Comparison of ENCODE assay signal across 16 cellular contexts in the genomic region with DNA sequence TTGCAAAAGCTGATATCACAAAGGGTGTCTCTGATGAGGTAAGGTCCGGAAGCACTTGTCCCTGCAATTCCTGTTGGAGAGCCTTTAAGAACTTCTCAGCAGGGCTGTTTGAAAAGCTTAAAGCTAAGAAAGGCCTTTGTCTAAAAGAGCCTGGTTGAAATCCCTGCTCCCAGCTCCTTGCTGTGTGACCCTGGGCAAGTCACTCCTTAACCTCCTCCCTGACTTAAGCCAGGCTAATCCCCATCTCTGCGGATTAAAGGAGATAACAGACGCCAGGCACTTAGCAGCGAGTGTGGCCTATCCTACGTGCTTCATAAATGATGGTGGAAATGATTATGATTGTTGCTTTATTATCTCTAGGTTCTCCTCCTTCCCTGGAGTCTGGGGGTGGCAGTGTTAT.
DNase-seq lines count a peak whose midpoint lies in the region; ATAC-seq and TF ChIP-seq lines count a peak whose summit lies in the region.
"Had no signal": no experiment of that assay in that cellular context is flagged by ENCODE, and none has a peak within 500 bp of the region (broad histone marks: within the 10 kb centered on the region; RNA-seq: fewer than 3 reads in every experiment).

No MANE protein-coding gene starts in this region.

- no peak overlapping the region for H3T11ph ChIP-seq in H9 (ENCODE audit: low read length)

- no peaks in the 10 kb centered on the region for H3K36me3 Mint-ChIP-seq in H9 (ENCODE audit: insufficient read depth in 1 of 3, low read depth in 3 of 3)
- no peaks in the 10 kb centered on the region for H3K36me3 Mint-ChIP-seq in endodermal cell (ENCODE audit: low read depth)
- H3K36me3 Mint-ChIP-seq: CD14-positive monocyte; CD4-positive, alpha-beta memory T cell had no signal

- no peak overlapping the region for H3K18ac ChIP-seq in H9 (ENCODE audit: insufficient read length, low read depth, low read length)

- H2AFZ ChIP-seq in H9 (ENCODE audit: low read length) (no peak overlapping the region), smooth muscle cell (ENCODE audit: low read depth) (no peak overlapping the region)

- TF ChIP-seq CTCF in H9 (conservative IDR thresholded peaks at IDR 0.05) (no peak), endodermal cell (conservative IDR thresholded peaks at IDR 0.05) (no peak), smooth muscle cell (IDR thresholded peaks at IDR 0.05; ENCODE audit: borderline replicate concordance, insufficient read depth, poor library complexity, severe bottlenecking) (no peak), gastrocnemius medialis (IDR thresholded peaks at IDR 0.05 in 4 of 5, conservative IDR thresholded peaks at IDR 0.05 in 1 of 5) (no peak)

- in situ Hi-C loops in gastrocnemius medialis (cut with MboI; ENCODE audit: low sequenced_read_pairs in 4 of 4): no loop called here

- H3K27ac Mint-ChIP-seq in H9 (no peak overlapping the region; a peak in 1 of 7 replicates), endodermal cell (peak overlapping the region; percentile 57)
- H3K27ac Mint-ChIP-seq: CD14-positive monocyte; CD4-positive, alpha-beta memory T cell had no signal

- H4K5ac ChIP-seq in H9 (ENCODE audit: insufficient read length, low read depth, low read length): no peak overlapping the region

- no CpG with 5 or more reads among the region's 5 CpGs for WGBS in H9 (ENCODE audit: extremely low coverage, insufficient read length, low lambda C conversion rate)
- 36 to 41% methylated on average over 1 to 5 of the region's 5 CpGs for WGBS in endodermal cell (ENCODE audit: insufficient coverage in 1 of 2, insufficient read length in 1 of 2), 2 experiments
- 35% methylated on average over 5 of the region's 5 CpGs for WGBS in smooth muscle cell (ENCODE audit: low lambda C conversion rate)

- no peaks in the 10 kb centered on the region for H3K23me2 ChIP-seq in H9 (ENCODE audit: insufficient read length, low read depth, low read length, poor library complexity, severe bottlenecking)

- no peak overlapping the region for H3K4me3 ChIP-seq in NT2/D1 (ENCODE audit: insufficient read length, low read depth)
- H3K4me3 ChIP-seq in endodermal cell (ENCODE audit: low read length): no peak overlapping the region
- H3K4me3 ChIP-seq in smooth muscle cell: no peak overlapping the region
- H3K4me3 ChIP-seq in gastrocnemius medialis: no peak overlapping the region
- H3K4me3 ChIP-seq: A549, BLaER1, GM12878 had no signal

- H3K4me1 ChIP-seq in H9 (ENCODE audit: insufficient read depth, low read length) (no peaks in the 10 kb centered on the region; the same call in 1 of the 2 replicates), NT2/D1 (ENCODE audit: insufficient read depth, insufficient read length) (peaks cover 5% of the 10 kb centered on the region), endodermal cell (ENCODE audit: control insufficient read depth, insufficient read depth, low read length) (peaks cover 5% of the 10 kb centered on the region), smooth muscle cell (ENCODE audit: low read depth) (peaks cover 2% of the 10 kb centered on the region), gastrocnemius medialis (no peaks in the 10 kb centered on the region)
- H3K4me1 ChIP-seq: A549 had no signal

- H4K20me1 ChIP-seq in H9 (ENCODE audit: control insufficient read depth, insufficient read depth, insufficient read length) (no peaks in the 10 kb centered on the region), smooth muscle cell (ENCODE audit: low read depth) (no peaks in the 10 kb centered on the region)
- H4K20me1 ChIP-seq: BLaER1 had no signal

- no peak overlapping the region for H2BK5ac ChIP-seq in H9 (ENCODE audit: insufficient read length, low read length)

- H2AK5ac ChIP-seq in H9 (ENCODE audit: insufficient read length, low read length): no peak overlapping the region

- H2BK120ac ChIP-seq in H9 (ENCODE audit: low read depth, low read length, poor library complexity, severe bottlenecking): no peak overlapping the region

- H3K9ac ChIP-seq in H9 (ENCODE audit: extremely low read depth, insufficient read length, low read length) (no peak overlapping the region), NT2/D1 (ENCODE audit: insufficient read length, low read depth) (no peak overlapping the region), endodermal cell (ENCODE audit: extremely low read depth, low read length, poor library complexity, severe bottlenecking) (no peak overlapping the region), smooth muscle cell (ENCODE audit: low read depth) (no peak overlapping the region)
- H3K9ac ChIP-seq: BLaER1 had no signal

- H3K79me1 ChIP-seq in H9 (ENCODE audit: insufficient read depth, low read depth, low read length, poor library complexity, severe bottlenecking): no peaks in the 10 kb centered on the region

- H3K4me1 Mint-ChIP-seq in H9 (peaks cover 8 to 12% of the 10 kb centered on the region in 2 experiments), endodermal cell (peaks cover 6% of the 10 kb centered on the region)
- H3K4me1 Mint-ChIP-seq: CD14-positive monocyte; CD4-positive, alpha-beta memory T cell had no signal

- ATAC-seq in gastrocnemius medialis: no peak
- ATAC-seq: A549, GM12878, HCT116 had no signal

- no peaks in the 10 kb centered on the region for H3F3A ChIP-seq in smooth muscle cell (ENCODE audit: low read depth)

- H3K14ac ChIP-seq in H9 (ENCODE audit: insufficient read depth, low read length): no peak overlapping the region

- H3K4ac ChIP-seq in H9 (ENCODE audit: low read depth, low read length): no peak overlapping the region

- H3K23ac ChIP-seq in H9 (ENCODE audit: insufficient read length, low read depth, low read length): no peak overlapping the region

- H2BK20ac ChIP-seq in H9 (ENCODE audit: low read depth, low read length, poor library complexity, severe bottlenecking): no peak overlapping the region

- H3K79me2 ChIP-seq in H9 (ENCODE audit: insufficient read depth, low read length) (no peaks in the 10 kb centered on the region), smooth muscle cell (ENCODE audit: low read depth) (no peaks in the 10 kb centered on the region)

- H3K9me3 ChIP-seq in H9 (ENCODE audit: control insufficient read depth, low read depth, low read length) (no peaks in the 10 kb centered on the region), NT2/D1 (ENCODE audit: insufficient read depth, low read length) (no peaks in the 10 kb centered on the region), endodermal cell (ENCODE audit: control insufficient read depth, low read length) (no peaks in the 10 kb centered on the region), smooth muscle cell (replicated peaks; ENCODE audit: low read depth) (no peaks in the 10 kb centered on the region), gastrocnemius medialis (no peaks in the 10 kb centered on the region)
- H3K9me3 ChIP-seq: A549, BLaER1 had no signal

- H2BK12ac ChIP-seq in H9 (ENCODE audit: insufficient read length, low read depth, low read length): no peak overlapping the region

- H3K27me3 Mint-ChIP-seq in H9 (ENCODE audit: low read depth) (peaks cover 61% of the 10 kb centered on the region), endodermal cell (ENCODE audit: insufficient read depth) (peaks cover 57% of the 10 kb centered on the region)
- H3K27me3 Mint-ChIP-seq: CD4-positive, alpha-beta memory T cell had no signal

- H3K9me3 Mint-ChIP-seq in H9 (no peaks in the 10 kb centered on the region), endodermal cell (no peaks in the 10 kb centered on the region)

- peak; percentile 78 for DNase-seq in D341Med (ENCODE audit: low spot score)
- peak; percentile 38 for DNase-seq in H9
- peak; percentile 22 for DNase-seq in NT2/D1 (ENCODE audit: low read depth, low spot score)
- peak; percentile 75 for DNase-seq in endodermal cell
- DNase-seq in NCI-H2107 treated with DMSO at 0.1 percent for 48 hours (lab: John Stamatoyannopoulos, UW; ENCODE audit: unreplicated experiment): no peak
- DNase-seq in smooth muscle cell (lab: John Stamatoyannopoulos, UW; ENCODE audit: unreplicated experiment): no peak
- no peak for DNase-seq in gastrocnemius medialis
- no peak for DNase-seq in medulla oblongata (ENCODE audit: extremely low spot score)
- DNase-seq: CD4-positive, alpha-beta memory T cell; KG1 had no signal

- intact Hi-C loops in gastrocnemius medialis (cut with DNase I; ENCODE audit: low total_unique reads): no loop called here

- no peak for TF ChIP-seq POLR2A in gastrocnemius medialis (IDR thresholded peaks at IDR 0.05)

- no peak overlapping the region for H2BK15ac ChIP-seq in H9 (ENCODE audit: low read depth, low read length)

- H3K27me3 ChIP-seq in H9 (ENCODE audit: insufficient read depth, low read length): no peaks in the 10 kb centered on the region
- peaks cover 9% of the 10 kb centered on the region for H3K27me3 ChIP-seq in NT2/D1 (ENCODE audit: insufficient read depth, insufficient read length)
- H3K27me3 ChIP-seq in endodermal cell (ENCODE audit: control insufficient read depth, insufficient read depth, low read length, poor library complexity, severe bottlenecking): peaks cover 43% of the 10 kb centered on the region
- H3K27me3 ChIP-seq in smooth muscle cell (ENCODE audit: low read depth): no peaks in the 10 kb centered on the region
- H3K27me3 ChIP-seq in gastrocnemius medialis: no peaks in the 10 kb centered on the region
- H3K27me3 ChIP-seq: BLaER1 had no signal

- H4K8ac ChIP-seq in H9 (replicated peaks; ENCODE audit: insufficient read length, low read depth, low read length): no peak overlapping the region

- no peak overlapping the region for H4K91ac ChIP-seq in H9 (ENCODE audit: insufficient read length, low read depth, low read length)

- H3K4me2 ChIP-seq in H9 (ENCODE audit: insufficient read depth, insufficient read length, low read length) (no peak overlapping the region), smooth muscle cell (no peak overlapping the region)
- H3K4me2 ChIP-seq: A549, BLaER1 had no signal

- H3K56ac ChIP-seq in H9 (ENCODE audit: insufficient read length, low read depth, low read length): no peak overlapping the region

- no peak overlapping the region for H3K27ac ChIP-seq in H9 (ENCODE audit: insufficient read length, low read depth, low read length)
- no peak overlapping the region for H3K27ac ChIP-seq in endodermal cell (ENCODE audit: low read depth, low read length)
- H3K27ac ChIP-seq in smooth muscle cell (ENCODE audit: low read depth): no peak overlapping the region
- H3K27ac ChIP-seq in gastrocnemius medialis: no peak overlapping the region
- H3K27ac ChIP-seq: 22Rv1, A549, BLaER1 had no signal

- H3K36me3 ChIP-seq in NT2/D1 (ENCODE audit: insufficient read depth, insufficient read length, low read length): no peaks in the 10 kb centered on the region
- no peaks in the 10 kb centered on the region for H3K36me3 ChIP-seq in endodermal cell (ENCODE audit: control insufficient read depth, insufficient read depth, low read length)
- H3K36me3 ChIP-seq in smooth muscle cell (ENCODE audit: low read depth): no peaks in the 10 kb centered on the region
- H3K36me3 ChIP-seq in gastrocnemius medialis: no peaks in the 10 kb centered on the region
- H3K36me3 ChIP-seq: BLaER1 had no signal

- H3K4me3 Mint-ChIP-seq in H9 (no peak overlapping the region), endodermal cell (no peak overlapping the region)
- H3K4me3 Mint-ChIP-seq: CD14-positive monocyte; CD4-positive, alpha-beta memory T cell had no signal

Comparison
In these comparisons a context has a peak if more than half of its experiments do, and no peak if none do; other contexts are left out.
1. DNase-seq: peak in D341Med (single experiment), H9 (single experiment), NT2/D1 (single experiment) and endodermal cell (single experiment); none in NCI-H2107 treated with DMSO at 0.1 percent for 48 hours (single experiment), smooth muscle cell (single experiment), gastrocnemius medialis (0 of 2) and medulla oblongata (single experiment).